Comparison of ENCODE assay signal across 17 cellular contexts in genomic region chr12:16136206-16136605, GRCh38.
"Had no signal": no experiment of that assay in that cellular context is flagged by ENCODE, and none has a peak within 500 bp of the region (broad histone marks: within the 10 kb centered on the region; RNA-seq: fewer than 3 reads in every experiment).

No MANE protein-coding gene starts in this region.

- H3K4me1 ChIP-seq: esophagus squamous epithelium, gastroesophageal sphincter, left ventricle myocardium inferior, right atrium auricular region, stomach, transverse colon had no signal

- H3K4me3 ChIP-seq: esophagus squamous epithelium, gastroesophageal sphincter, left ventricle myocardium inferior, right atrium auricular region, stomach, thoracic aorta, transverse colon had no signal

- H3K4me1 Mint-ChIP-seq: naive B cell had no signal

- DNase-seq: effector memory CD4-positive, alpha-beta T cell; esophagus squamous epithelium; foreskin fibroblast; glutamatergic neuron; islet precursor cell; left ventricle myocardium inferior; mesendoderm; naive B cell; small intestine; stimulated activated CD4-positive, alpha-beta T cell treated with anti-CD3 and anti-CD28 coated beads, Interleukin-12 subunit alpha, Interleukin-12 subunit beta, amount 100 ng/mL, for 4 hours; stimulated activated naive CD4-positive, alpha-beta T cell; stomach; substantia nigra; transverse colon had no signal

- H3K4me3 Mint-ChIP-seq: naive B cell had no signal

- ATAC-seq: gastroesophageal sphincter had no signal

- H3K36me3 ChIP-seq: esophagus squamous epithelium, gastroesophageal sphincter, left ventricle myocardium inferior, right atrium auricular region, stomach, thoracic aorta, transverse colon had no signal

- H3K27ac ChIP-seq: esophagus squamous epithelium, gastroesophageal sphincter, left ventricle myocardium inferior, right atrium auricular region, stomach, thoracic aorta, transverse colon had no signal

- H3K27ac Mint-ChIP-seq: naive B cell had no signal

- H3K27me3 ChIP-seq: esophagus squamous epithelium, gastroesophageal sphincter, right atrium auricular region, stomach, transverse colon had no signal
